In the genomic region with DNA sequence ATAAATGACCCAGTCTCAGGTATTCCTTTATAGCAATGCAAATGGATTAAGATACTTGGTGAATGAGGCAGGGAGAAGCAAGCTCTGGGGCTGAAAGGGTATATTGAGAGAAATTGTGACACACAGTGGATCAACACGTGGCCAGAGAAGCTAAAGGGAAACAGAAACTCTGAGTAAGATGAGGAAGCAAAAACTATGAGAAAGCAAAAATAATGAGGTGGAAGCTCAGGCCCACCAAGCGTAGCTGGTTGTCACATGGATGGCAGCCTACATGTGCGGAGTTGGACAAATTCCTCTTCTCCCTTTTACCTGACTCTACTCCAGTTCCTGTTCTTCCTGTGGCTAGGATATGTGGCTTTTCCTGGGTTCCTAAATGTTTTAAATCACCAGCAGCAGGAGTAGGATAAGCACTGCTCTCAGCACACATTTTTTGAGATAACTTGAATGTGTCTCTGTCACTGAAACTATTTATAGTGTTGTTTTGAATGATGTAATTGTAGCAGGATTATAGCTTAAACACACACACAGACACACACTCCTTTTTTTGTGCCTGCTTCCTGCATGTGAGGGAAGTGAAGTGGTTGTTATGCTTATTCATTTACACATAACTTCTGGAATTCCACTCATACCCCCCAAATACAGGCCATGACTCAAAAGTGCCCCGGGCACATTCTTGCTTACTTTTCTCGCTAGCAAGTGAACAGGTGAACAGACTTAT, we compare ENCODE assay signal across 1 cellular context.
A peak's percentile ranks its signal among the peaks of the same experiment; 100 is the strongest.
TF ChIP-seq lines count a peak whose summit lies in the region.

No MANE protein-coding gene starts in this region.

TF ChIP-seq in K562, 482 proteins besides CTCF, POLR2A, EP300 and RAD21 (continued from another document and continues in another):
- TF ChIP-seq, protein P1, sequence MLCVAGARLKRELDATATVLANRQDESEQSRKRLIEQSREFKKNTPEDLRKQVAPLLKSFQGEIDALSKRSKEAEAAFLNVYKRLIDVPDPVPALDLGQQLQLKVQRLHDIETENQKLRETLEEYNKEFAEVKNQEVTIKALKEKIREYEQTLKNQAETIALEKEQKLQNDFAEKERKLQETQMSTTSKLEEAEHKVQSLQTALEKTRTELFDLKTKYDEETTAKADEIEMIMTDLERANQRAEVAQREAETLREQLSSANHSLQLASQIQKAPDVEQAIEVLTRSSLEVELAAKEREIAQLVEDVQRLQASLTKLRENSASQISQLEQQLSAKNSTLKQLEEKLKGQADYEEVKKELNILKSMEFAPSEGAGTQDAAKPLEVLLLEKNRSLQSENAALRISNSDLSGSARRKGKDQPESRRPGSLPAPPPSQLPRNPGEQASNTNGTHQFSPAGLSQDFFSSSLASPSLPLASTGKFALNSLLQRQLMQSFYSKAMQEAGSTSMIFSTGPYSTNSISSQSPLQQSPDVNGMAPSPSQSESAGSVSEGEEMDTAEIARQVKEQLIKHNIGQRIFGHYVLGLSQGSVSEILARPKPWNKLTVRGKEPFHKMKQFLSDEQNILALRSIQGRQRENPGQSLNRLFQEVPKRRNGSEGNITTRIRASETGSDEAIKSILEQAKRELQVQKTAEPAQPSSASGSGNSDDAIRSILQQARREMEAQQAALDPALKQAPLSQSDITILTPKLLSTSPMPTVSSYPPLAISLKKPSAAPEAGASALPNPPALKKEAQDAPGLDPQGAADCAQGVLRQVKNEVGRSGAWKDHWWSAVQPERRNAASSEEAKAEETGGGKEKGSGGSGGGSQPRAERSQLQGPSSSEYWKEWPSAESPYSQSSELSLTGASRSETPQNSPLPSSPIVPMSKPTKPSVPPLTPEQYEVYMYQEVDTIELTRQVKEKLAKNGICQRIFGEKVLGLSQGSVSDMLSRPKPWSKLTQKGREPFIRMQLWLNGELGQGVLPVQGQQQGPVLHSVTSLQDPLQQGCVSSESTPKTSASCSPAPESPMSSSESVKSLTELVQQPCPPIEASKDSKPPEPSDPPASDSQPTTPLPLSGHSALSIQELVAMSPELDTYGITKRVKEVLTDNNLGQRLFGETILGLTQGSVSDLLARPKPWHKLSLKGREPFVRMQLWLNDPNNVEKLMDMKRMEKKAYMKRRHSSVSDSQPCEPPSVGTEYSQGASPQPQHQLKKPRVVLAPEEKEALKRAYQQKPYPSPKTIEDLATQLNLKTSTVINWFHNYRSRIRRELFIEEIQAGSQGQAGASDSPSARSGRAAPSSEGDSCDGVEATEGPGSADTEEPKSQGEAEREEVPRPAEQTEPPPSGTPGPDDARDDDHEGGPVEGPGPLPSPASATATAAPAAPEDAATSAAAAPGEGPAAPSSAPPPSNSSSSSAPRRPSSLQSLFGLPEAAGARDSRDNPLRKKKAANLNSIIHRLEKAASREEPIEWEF (CRISPR knock-in tag; IDR thresholded peaks at IDR 0.05), result 0 out of 2 replicates have a peak, but pooled peaks have one; percentile 72
- TF ChIP-seq SMAD1 (IDR thresholded peaks at IDR 0.05; ENCODE audit: low read depth, low read length, partially characterized antibody) (no peak), ZNF766 (CRISPR knock-in tag; conservative IDR thresholded peaks at IDR 0.05) (0 out of 2 replicates have a peak, but pooled peaks have one; percentile 38), HDAC2 (IDR thresholded peaks at IDR 0.05) (0 out of 2 replicates have a peak, but pooled peaks have one; percentile 31), MYNN (IDR thresholded peaks at IDR 0.05) (no peak), MYNN (CRISPR knock-in tag; IDR thresholded peaks at IDR 0.05) (no peak), BCL6 (CRISPR knock-in tag; IDR thresholded peaks at IDR 0.05) (no peak), ASH1L (IDR thresholded peaks at IDR 0.05; ENCODE audit: borderline replicate concordance, low read depth, partially characterized antibody) (no peak), ZNF174 (CRISPR knock-in tag; IDR thresholded peaks at IDR 0.05) (no peak), ZNF699 (CRISPR knock-in tag; IDR thresholded peaks at IDR 0.05; ENCODE audit: insufficient replicate concordance) (no peak), CTBP1 (IDR thresholded peaks at IDR 0.05; ENCODE audit: borderline replicate concordance) (0 out of 2 replicates have a peak, but pooled peaks have one; percentile 20), ATF7 (IDR thresholded peaks at IDR 0.05) (peak; percentile 90), ZNF316 (IDR thresholded peaks at IDR 0.05) (peak; percentile 71; the same call in 1 of the 2 replicates), ZNF41 (CRISPR knock-in tag; conservative IDR thresholded peaks at IDR 0.05) (no peak), CHD2 (IDR thresholded peaks at IDR 0.05; ENCODE audit: low read depth, low read length) (no peak), FOXK1 (CRISPR knock-in tag; IDR thresholded peaks at IDR 0.05; ENCODE audit: borderline replicate concordance) (peak; percentile 76; the same call in 1 of the 2 replicates), FOXK2 (conservative IDR thresholded peaks at IDR 0.05 in 1 of 2, IDR thresholded peaks at IDR 0.05 in 1 of 2; ENCODE audit: low read depth in 2 of 2) (peak; percentile 14 to 29; a peak in 1 of 4 replicates), ETV6 (IDR thresholded peaks at IDR 0.05; ENCODE audit: borderline replicate concordance in 1 of 2, low read depth in 2 of 2, low read length in 1 of 2) (no peak), ETV6 (CRISPR knock-in tag; IDR thresholded peaks at IDR 0.05; ENCODE audit: borderline replicate concordance) (no peak), CEBPG (CRISPR knock-in tag; IDR thresholded peaks at IDR 0.05) (peak; percentile 29; the same call in 1 of the 2 replicates), CEBPG (tag; conservative IDR thresholded peaks at IDR 0.05 in 1 of 2, IDR thresholded peaks at IDR 0.05 in 1 of 2) (peak; percentile 55 to 63; a peak in 2 of 4 replicates), LEF1 (IDR thresholded peaks at IDR 0.05) (peak; percentile 55; the same call in 1 of the 2 replicates), CEBPB (tag; IDR thresholded peaks at IDR 0.05) (peak; percentile 30; the same call in 1 of the 2 replicates), TAL1 (IDR thresholded peaks at IDR 0.05) (peak; percentile 23; the same call in 1 of the 2 replicates)
- TF ChIP-seq, protein P2, sequence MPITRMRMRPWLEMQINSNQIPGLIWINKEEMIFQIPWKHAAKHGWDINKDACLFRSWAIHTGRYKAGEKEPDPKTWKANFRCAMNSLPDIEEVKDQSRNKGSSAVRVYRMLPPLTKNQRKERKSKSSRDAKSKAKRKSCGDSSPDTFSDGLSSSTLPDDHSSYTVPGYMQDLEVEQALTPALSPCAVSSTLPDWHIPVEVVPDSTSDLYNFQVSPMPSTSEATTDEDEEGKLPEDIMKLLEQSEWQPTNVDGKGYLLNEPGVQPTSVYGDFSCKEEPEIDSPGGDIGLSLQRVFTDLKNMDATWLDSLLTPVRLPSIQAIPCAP (CRISPR knock-in tag; IDR thresholded peaks at IDR 0.05; ENCODE audit: borderline replicate concordance), result peak; percentile 74; the same call in 1 of the 2 replicates
- TF ChIP-seq, protein P3, sequence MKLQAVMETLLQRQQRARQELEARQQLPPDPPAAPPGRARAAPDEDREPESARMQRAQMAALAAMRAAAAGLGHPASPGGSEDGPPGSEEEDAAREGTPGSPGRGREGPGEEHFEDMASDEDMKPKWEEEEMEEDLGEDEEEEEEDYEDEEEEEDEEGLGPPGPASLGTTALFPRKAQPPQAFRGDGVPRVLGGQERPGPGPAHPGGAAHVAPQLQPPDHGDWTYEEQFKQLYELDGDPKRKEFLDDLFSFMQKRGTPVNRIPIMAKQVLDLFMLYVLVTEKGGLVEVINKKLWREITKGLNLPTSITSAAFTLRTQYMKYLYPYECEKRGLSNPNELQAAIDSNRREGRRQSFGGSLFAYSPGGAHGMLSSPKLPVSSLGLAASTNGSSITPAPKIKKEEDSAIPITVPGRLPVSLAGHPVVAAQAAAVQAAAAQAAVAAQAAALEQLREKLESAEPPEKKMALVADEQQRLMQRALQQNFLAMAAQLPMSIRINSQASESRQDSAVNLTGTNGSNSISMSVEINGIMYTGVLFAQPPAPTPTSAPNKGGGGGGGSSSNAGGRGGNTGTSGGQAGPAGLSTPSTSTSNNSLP (IDR thresholded peaks at IDR 0.05; ENCODE audit: borderline replicate concordance, low read depth, low read length), result no peak
- TF ChIP-seq, protein P4, sequence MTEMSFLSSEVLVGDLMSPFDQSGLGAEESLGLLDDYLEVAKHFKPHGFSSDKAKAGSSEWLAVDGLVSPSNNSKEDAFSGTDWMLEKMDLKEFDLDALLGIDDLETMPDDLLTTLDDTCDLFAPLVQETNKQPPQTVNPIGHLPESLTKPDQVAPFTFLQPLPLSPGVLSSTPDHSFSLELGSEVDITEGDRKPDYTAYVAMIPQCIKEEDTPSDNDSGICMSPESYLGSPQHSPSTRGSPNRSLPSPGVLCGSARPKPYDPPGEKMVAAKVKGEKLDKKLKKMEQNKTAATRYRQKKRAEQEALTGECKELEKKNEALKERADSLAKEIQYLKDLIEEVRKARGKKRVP (CRISPR knock-in tag; IDR thresholded peaks at IDR 0.05), result peak; percentile 78; the same call in 1 of the 2 replicates
- TF ChIP-seq, protein P5, sequence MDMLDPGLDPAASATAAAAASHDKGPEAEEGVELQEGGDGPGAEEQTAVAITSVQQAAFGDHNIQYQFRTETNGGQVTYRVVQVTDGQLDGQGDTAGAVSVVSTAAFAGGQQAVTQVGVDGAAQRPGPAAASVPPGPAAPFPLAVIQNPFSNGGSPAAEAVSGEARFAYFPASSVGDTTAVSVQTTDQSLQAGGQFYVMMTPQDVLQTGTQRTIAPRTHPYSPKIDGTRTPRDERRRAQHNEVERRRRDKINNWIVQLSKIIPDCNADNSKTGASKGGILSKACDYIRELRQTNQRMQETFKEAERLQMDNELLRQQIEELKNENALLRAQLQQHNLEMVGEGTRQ (CRISPR knock-in tag; IDR thresholded peaks at IDR 0.05), result peak; percentile 48
- TF ChIP-seq, protein P6, sequence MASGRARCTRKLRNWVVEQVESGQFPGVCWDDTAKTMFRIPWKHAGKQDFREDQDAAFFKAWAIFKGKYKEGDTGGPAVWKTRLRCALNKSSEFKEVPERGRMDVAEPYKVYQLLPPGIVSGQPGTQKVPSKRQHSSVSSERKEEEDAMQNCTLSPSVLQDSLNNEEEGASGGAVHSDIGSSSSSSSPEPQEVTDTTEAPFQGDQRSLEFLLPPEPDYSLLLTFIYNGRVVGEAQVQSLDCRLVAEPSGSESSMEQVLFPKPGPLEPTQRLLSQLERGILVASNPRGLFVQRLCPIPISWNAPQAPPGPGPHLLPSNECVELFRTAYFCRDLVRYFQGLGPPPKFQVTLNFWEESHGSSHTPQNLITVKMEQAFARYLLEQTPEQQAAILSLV (tag; IDR thresholded peaks at IDR 0.05), result peak; percentile 61
- TF ChIP-seq, protein P7, sequence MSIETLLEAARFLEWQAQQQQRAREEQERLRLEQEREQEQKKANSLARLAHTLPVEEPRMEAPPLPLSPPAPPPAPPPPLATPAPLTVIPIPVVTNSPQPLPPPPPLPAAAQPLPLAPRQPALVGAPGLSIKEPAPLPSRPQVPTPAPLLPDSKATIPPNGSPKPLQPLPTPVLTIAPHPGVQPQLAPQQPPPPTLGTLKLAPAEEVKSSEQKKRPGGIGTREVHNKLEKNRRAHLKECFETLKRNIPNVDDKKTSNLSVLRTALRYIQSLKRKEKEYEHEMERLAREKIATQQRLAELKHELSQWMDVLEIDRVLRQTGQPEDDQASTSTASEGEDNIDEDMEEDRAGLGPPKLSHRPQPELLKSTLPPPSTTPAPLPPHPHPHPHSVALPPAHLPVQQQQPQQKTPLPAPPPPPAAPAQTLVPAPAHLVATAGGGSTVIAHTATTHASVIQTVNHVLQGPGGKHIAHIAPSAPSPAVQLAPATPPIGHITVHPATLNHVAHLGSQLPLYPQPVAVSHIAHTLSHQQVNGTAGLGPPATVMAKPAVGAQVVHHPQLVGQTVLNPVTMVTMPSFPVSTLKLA (conservative IDR thresholded peaks at IDR 0.05), result peak; percentile 58 to 77; a peak in 3 of 4 replicates
- TF ChIP-seq, protein P8, sequence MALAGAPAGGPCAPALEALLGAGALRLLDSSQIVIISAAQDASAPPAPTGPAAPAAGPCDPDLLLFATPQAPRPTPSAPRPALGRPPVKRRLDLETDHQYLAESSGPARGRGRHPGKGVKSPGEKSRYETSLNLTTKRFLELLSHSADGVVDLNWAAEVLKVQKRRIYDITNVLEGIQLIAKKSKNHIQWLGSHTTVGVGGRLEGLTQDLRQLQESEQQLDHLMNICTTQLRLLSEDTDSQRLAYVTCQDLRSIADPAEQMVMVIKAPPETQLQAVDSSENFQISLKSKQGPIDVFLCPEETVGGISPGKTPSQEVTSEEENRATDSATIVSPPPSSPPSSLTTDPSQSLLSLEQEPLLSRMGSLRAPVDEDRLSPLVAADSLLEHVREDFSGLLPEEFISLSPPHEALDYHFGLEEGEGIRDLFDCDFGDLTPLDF (CRISPR knock-in tag; IDR thresholded peaks at IDR 0.05), result peak; percentile 18; the same call in 1 of the 2 replicates
- TF ChIP-seq, protein P9, sequence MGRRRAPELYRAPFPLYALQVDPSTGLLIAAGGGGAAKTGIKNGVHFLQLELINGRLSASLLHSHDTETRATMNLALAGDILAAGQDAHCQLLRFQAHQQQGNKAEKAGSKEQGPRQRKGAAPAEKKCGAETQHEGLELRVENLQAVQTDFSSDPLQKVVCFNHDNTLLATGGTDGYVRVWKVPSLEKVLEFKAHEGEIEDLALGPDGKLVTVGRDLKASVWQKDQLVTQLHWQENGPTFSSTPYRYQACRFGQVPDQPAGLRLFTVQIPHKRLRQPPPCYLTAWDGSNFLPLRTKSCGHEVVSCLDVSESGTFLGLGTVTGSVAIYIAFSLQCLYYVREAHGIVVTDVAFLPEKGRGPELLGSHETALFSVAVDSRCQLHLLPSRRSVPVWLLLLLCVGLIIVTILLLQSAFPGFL (CRISPR knock-in tag; IDR thresholded peaks at IDR 0.05), result no peak
- TF ChIP-seq, protein P10, sequence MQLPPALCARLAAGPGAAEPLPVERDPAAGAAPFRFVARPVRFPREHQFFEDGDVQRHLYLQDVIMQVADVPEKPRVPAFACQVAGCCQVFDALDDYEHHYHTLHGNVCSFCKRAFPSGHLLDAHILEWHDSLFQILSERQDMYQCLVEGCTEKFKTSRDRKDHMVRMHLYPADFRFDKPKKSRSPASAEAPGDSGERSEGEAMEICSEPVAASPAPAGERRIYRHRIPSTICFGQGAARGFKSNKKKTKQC (CRISPR knock-in tag; IDR thresholded peaks at IDR 0.05), result no peak
- TF ChIP-seq, protein P11, sequence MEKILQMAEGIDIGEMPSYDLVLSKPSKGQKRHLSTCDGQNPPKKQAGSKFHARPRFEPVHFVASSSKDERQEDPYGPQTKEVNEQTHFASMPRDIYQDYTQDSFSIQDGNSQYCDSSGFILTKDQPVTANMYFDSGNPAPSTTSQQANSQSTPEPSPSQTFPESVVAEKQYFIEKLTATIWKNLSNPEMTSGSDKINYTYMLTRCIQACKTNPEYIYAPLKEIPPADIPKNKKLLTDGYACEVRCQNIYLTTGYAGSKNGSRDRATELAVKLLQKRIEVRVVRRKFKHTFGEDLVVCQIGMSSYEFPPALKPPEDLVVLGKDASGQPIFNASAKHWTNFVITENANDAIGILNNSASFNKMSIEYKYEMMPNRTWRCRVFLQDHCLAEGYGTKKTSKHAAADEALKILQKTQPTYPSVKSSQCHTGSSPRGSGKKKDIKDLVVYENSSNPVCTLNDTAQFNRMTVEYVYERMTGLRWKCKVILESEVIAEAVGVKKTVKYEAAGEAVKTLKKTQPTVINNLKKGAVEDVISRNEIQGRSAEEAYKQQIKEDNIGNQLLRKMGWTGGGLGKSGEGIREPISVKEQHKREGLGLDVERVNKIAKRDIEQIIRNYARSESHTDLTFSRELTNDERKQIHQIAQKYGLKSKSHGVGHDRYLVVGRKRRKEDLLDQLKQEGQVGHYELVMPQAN (IDR thresholded peaks at IDR 0.05; ENCODE audit: borderline replicate concordance), result peak; percentile 42; the same call in 1 of the 2 replicates
